Comparison of ENCODE assay signal across 30 cellular contexts in genomic region chr12:99521664-99522063, GRCh38.
"Had no signal": no experiment of that assay in that cellular context is flagged by ENCODE, and none has a peak within 500 bp of the region (broad histone marks: within the 10 kb centered on the region; RNA-seq: fewer than 3 reads in every experiment).

No MANE protein-coding gene starts in this region.

- H3K27ac Mint-ChIP-seq: activated CD4-positive, alpha-beta memory T cell treated with anti-CD3 and anti-CD28 coated beads for 36 hours; activated CD4-positive, alpha-beta T cell treated with anti-CD3 and anti-CD28 coated beads, Interleukin-2, amount 10 ng/mL, durations not matched to agents 7 days and 5 days; activated naive CD8-positive, alpha-beta T cell; brain; T-cell had no signal

- H3K27ac ChIP-seq: SK-N-MC had no signal

- H3K4me1 Mint-ChIP-seq: activated CD4-positive, alpha-beta T cell treated with anti-CD3 and anti-CD28 coated beads, Interleukin-2, amount 10 ng/mL, durations not matched to agents 7 days and 5 days; brain; T-cell had no signal

- H3K9me3 ChIP-seq: MG63 had no signal

- H3K27me3 Mint-ChIP-seq: activated CD4-positive, alpha-beta memory T cell treated with anti-CD3 and anti-CD28 coated beads for 36 hours; activated CD4-positive, alpha-beta T cell treated with anti-CD3 and anti-CD28 coated beads, Interleukin-2, amount 10 ng/mL, durations not matched to agents 7 days and 5 days; activated naive CD8-positive, alpha-beta T cell; T-cell had no signal

- H3K27me3 ChIP-seq: MG63 had no signal

- H3K36me3 ChIP-seq: MG63 had no signal

- H3K36me3 Mint-ChIP-seq: activated CD4-positive, alpha-beta memory T cell treated with anti-CD3 and anti-CD28 coated beads for 36 hours; activated naive CD8-positive, alpha-beta T cell; brain; T-cell had no signal

- H3K4me3 ChIP-seq: MG63, SK-N-MC had no signal

- H3K4me3 Mint-ChIP-seq: activated CD4-positive, alpha-beta memory T cell treated with anti-CD3 and anti-CD28 coated beads for 36 hours; activated CD4-positive, alpha-beta T cell treated with anti-CD3 and anti-CD28 coated beads, Interleukin-2, amount 10 ng/mL, durations not matched to agents 7 days and 5 days; activated naive CD8-positive, alpha-beta T cell; activated T-cell treated with anti-CD3 and anti-CD28 coated beads, Interleukin-2, amount 50 U/mL, for 4 hours; brain; T-cell had no signal

- DNase-seq: activated CD4-positive, alpha-beta memory T cell treated with anti-CD3 and anti-CD28 coated beads for 36 hours; activated CD4-positive, alpha-beta T cell treated with anti-CD3 and anti-CD28 coated beads, Interleukin-2, amount 10 ng/mL, durations not matched to agents 7 days and 5 days; activated CD4-positive, CD25-positive, alpha-beta regulatory T cell; activated CD8-positive, alpha-beta memory T cell treated with anti-CD3 and anti-CD28 coated beads for 24 hours; activated effector memory CD4-positive, alpha-beta T cell treated with anti-CD3 and anti-CD28 coated beads, Interleukin-2, amount 50 U/mL, for 16 hours; activated naive CD4-positive, alpha-beta T cell treated with Interleukin-2 at 50 U/mL for 16 hours; activated T-cell treated with anti-CD3 and anti-CD28 coated beads, Interleukin-2, amount 50 U/mL, for 4 hours; amygdala; MG63; MV-4-11; NCI-H1092 treated with DMSO at 0.1 percent for 48 hours; NCI-H1417 treated with DMSO at 0.1 percent for 48 hours; NCI-H1694; NCI-H2029; NCI-H2107; NCI-H2171 treated with DMSO at 0.1 percent for 48 hours; NCI-H226; NCI-H526; NCI-H82; NK-92 treated with Interleukin-12 subunit alpha and Interleukin-12 subunit beta, amount 100 ng/mL, for 24 hours; OCI-M1; RPMI8226; T-cell; T-helper 2 cell; T1000 had no signal

- ATAC-seq: activated T-cell treated with anti-CD3 and anti-CD28 coated beads, Interleukin-2, amount 50 U/mL, for 4 hours; Panc1; Right ventricle myocardium inferior; T-cell had no signal
